Comparison of ENCODE assay signal across 8 cellular contexts in genomic region chr5:159975462-159976019, GRCh38. TPM values are rescaled to one million over a fixed set of nuclear protein-coding genes. Genes with fewer than 3 reads are reported as not detected.
DNase-seq lines count a peak whose midpoint lies in the region; ATAC-seq and TF ChIP-seq lines count a peak whose summit lies in the region.
"Had no signal": no experiment of that assay in that cellular context is flagged by ENCODE, and none has a peak within 500 bp of the region (broad histone marks: within the 10 kb centered on the region; RNA-seq: fewer than 3 reads in every experiment).

No MANE protein-coding gene starts in this region.

- peak; percentile 98 for DNase-seq in HCEC 1CT
- DNase-seq in SW 1271 (lab: John Stamatoyannopoulos, UW): peak; percentile 66 to 89
- DNase-seq in glomerular endothelial cell (ENCODE audit: extremely low read depth, low read depth, low spot score): peak; percentile 44
- DNase-seq in smooth muscle cell (lab: John Stamatoyannopoulos, UW; ENCODE audit: unreplicated experiment): no peak
- no peak for DNase-seq in DMS114 treated with DMSO at 0.1 percent for 48 hours (lab: John Stamatoyannopoulos, UW; ENCODE audit: unreplicated experiment)
- no peak for DNase-seq in esophagus squamous epithelium (lab: John Stamatoyannopoulos, UW)
- DNase-seq: activated T-cell treated with anti-CD3 and anti-CD28 coated beads, Interleukin-2, amount 50 U/mL, for 1 hour had no signal

- H3K36me3 ChIP-seq in smooth muscle cell (ENCODE audit: low read depth) (no peaks in the 10 kb centered on the region), esophagus squamous epithelium (no peaks in the 10 kb centered on the region)

- no peak for TF ChIP-seq POLR2A in esophagus squamous epithelium (IDR thresholded peaks at IDR 0.05)

- H3K4me2 ChIP-seq in smooth muscle cell: peak overlapping the region; percentile 20

- H3K9me3 ChIP-seq in smooth muscle cell (replicated peaks; ENCODE audit: low read depth) (no peaks in the 10 kb centered on the region), esophagus squamous epithelium (no peaks in the 10 kb centered on the region)

- no peak overlapping the region for H2AFZ ChIP-seq in smooth muscle cell (ENCODE audit: low read depth)

- ATAC-seq in HG03175 (IDR thresholded peaks at IDR 0.05; ENCODE audit: unreplicated experiment): no peak

- H3K4me3 ChIP-seq in smooth muscle cell (no peak overlapping the region), esophagus squamous epithelium (no peak overlapping the region)

- WGBS in smooth muscle cell (ENCODE audit: low lambda C conversion rate): 16% methylated on average over 2 of the region's 2 CpGs
- 73 to 79% methylated on average over 2 of the region's 2 CpGs for WGBS in esophagus squamous epithelium, 2 donors

- peaks cover 9% of the 10 kb centered on the region for H3F3A ChIP-seq in smooth muscle cell (ENCODE audit: low read depth)

- no peaks in the 10 kb centered on the region for H4K20me1 ChIP-seq in smooth muscle cell (ENCODE audit: low read depth)

- H3K4me1 ChIP-seq in smooth muscle cell (ENCODE audit: low read depth) (no peaks in the 10 kb centered on the region), esophagus squamous epithelium (peaks cover 0 to 16% (median 0%) of the 10 kb centered on the region in 3 donors)

- H3K27ac ChIP-seq in smooth muscle cell (ENCODE audit: low read depth): peak overlapping the region; percentile 45
- no peak overlapping the region for H3K27ac ChIP-seq in esophagus squamous epithelium

- peak; percentile 27 for TF ChIP-seq CTCF in smooth muscle cell (IDR thresholded peaks at IDR 0.05; ENCODE audit: borderline replicate concordance, insufficient read depth, poor library complexity, severe bottlenecking)
- TF ChIP-seq CTCF in esophagus squamous epithelium (IDR thresholded peaks at IDR 0.05): no peak

- H3K9ac ChIP-seq in smooth muscle cell (ENCODE audit: low read depth): no peak overlapping the region

- H3K27me3 ChIP-seq in smooth muscle cell (ENCODE audit: low read depth): peaks cover 50% of the 10 kb centered on the region
- peaks cover 0 to 79% (median 6%) of the 10 kb centered on the region in 4 donors for H3K27me3 ChIP-seq in esophagus squamous epithelium

- intact Hi-C loops in esophagus squamous epithelium (cut with DNase I): no loop called here

- no peaks in the 10 kb centered on the region for H3K79me2 ChIP-seq in smooth muscle cell (ENCODE audit: low read depth)

RNA-seq across cellular contexts. Expression of gene TTC1, which starts 33.4 kb away (rescaled TPM):
- total RNA-seq in glomerular endothelial cell (45.8 and 74.3 TPM in 2 replicates), smooth muscle cell (31.5 and 38.4 TPM in 2 replicates), esophagus squamous epithelium (10 to 100 TPM; 18.3 to 38.3 (median 33.5) TPM)
- 45.7 and 50.7 TPM in 2 replicates for polyA plus RNA-seq in smooth muscle cell

RNA-seq across cellular contexts. Expression of gene ADRA1B, which starts 59.3 kb away (rescaled TPM):
- total RNA-seq in glomerular endothelial cell (0.39 and 1.3 TPM in 2 replicates), smooth muscle cell (0.09 and 0.36 TPM in 2 replicates), esophagus squamous epithelium (1 to 10 TPM in 1 of 4 donors, not detected in 3; 1.3 TPM)
- 0.34 and 1.2 TPM in 2 replicates for polyA plus RNA-seq in smooth muscle cell

Comparison
In these comparisons a context has a peak if more than half of its experiments do, and no peak if none do; other contexts are left out.
1. DNase-seq: peak in HCEC 1CT (single experiment), SW 1271 (2 of 2) and glomerular endothelial cell (single experiment); none in smooth muscle cell (single experiment), DMS114 treated with DMSO at 0.1 percent for 48 hours (single experiment) and esophagus squamous epithelium (single experiment).